Comparison of ENCODE assay signal across 15 cellular contexts in genomic region chr6:157586088-157586414, GRCh38.
DNase-seq lines count a peak whose midpoint lies in the region; ATAC-seq and TF ChIP-seq lines count a peak whose summit lies in the region.
"Had no signal": no experiment of that assay in that cellular context is flagged by ENCODE, and none has a peak within 500 bp of the region (broad histone marks: within the 10 kb centered on the region; RNA-seq: fewer than 3 reads in every experiment).

No MANE protein-coding gene starts in this region.

- DNase-seq in Caco-2 (no peak), endothelial cell (ENCODE audit: low spot score) (no peak), neural progenitor cell (ENCODE audit: low spot score) (peak; percentile 59), ureter (ENCODE audit: low spot score) (no peak), left ventricle myocardium superior (no peak), posterior cingulate gyrus (no peak)
- DNase-seq: Kasumi-1, NCI-H187, NCI-H748 treated with DMSO at 0.1 percent for 48 hours, PC-3 had no signal

- H3F3A ChIP-seq in neural progenitor cell (ENCODE audit: low read depth) = peaks cover 19% of the 10 kb centered on the region

- no peaks in the 10 kb centered on the region for H3K36me3 ChIP-seq in Caco-2 (ENCODE audit: control insufficient read depth, insufficient read depth, low read length)
- no peaks in the 10 kb centered on the region for H3K36me3 ChIP-seq in HUES48 (ENCODE audit: control insufficient read depth, insufficient read depth, low read length)
- no peaks in the 10 kb centered on the region for H3K36me3 ChIP-seq in neural progenitor cell
- H3K36me3 ChIP-seq: HAP-1 had no signal

- peaks cover 17% of the 10 kb centered on the region for H3K9me3 ChIP-seq in Caco-2
- peaks cover 15% of the 10 kb centered on the region for H3K9me3 ChIP-seq in HUES48 (ENCODE audit: control insufficient read depth, insufficient read depth, low read length)
- H3K9me3 ChIP-seq in neural progenitor cell (ENCODE audit: low read depth) = no peaks in the 10 kb centered on the region

- ATAC-seq in GM21619 (IDR thresholded peaks at IDR 0.05; ENCODE audit: unreplicated experiment) (no peak), left ventricle myocardium superior (no peak)
- ATAC-seq: A549, PC-3 had no signal

- TF ChIP-seq CTCF in Caco-2 (IDR thresholded peaks at IDR 0.05; ENCODE audit: insufficient read depth in 1 of 2, low read depth in 1 of 2, low read length in 1 of 2, severe bottlenecking in 1 of 2, unreplicated experiment in 1 of 2) (no peak), endothelial cell (IDR thresholded peaks at IDR 0.05; ENCODE audit: unreplicated experiment) (no peak), neural progenitor cell (IDR thresholded peaks at IDR 0.05) (no peak)

- H3K79me2 ChIP-seq in neural progenitor cell (ENCODE audit: low read depth) = no peaks in the 10 kb centered on the region

- H3K4me3 ChIP-seq in Caco-2 (ENCODE audit: low read depth, low read length) (no peak overlapping the region), HUES48 (ENCODE audit: low read depth, low read length) (no peak overlapping the region), neural progenitor cell (no peak overlapping the region)
- H3K4me3 ChIP-seq: A549, HAP-1 had no signal

- CTCF ChIA-PET in Caco-2 (lab: Charles Lee) = interaction anchor here (0.9 kb wide), 1 partner anchor 11 kb away, joined by 3 read pairs; no protein-coding TSS in a partner anchor

- intact Hi-C loops in Caco-2 (cut with micrococcal nuclease; ENCODE audit: unreplicated experiment) = loop anchor here (1.0 kb wide), 5 partner anchors 11 to 162 kb away; no protein-coding TSS in a partner anchor
- intact Hi-C loops in left ventricle myocardium superior (cut with micrococcal nuclease) = loop anchor here (10.0 kb wide), 1 partner anchor 261 kb away; the partner anchor contains the start of gene TMEM242
- intact Hi-C loops in posterior cingulate gyrus (cut with DNase I) = no loop called here

- no peak overlapping the region for H2AFZ ChIP-seq in neural progenitor cell (replicated peaks)

- H3K4me1 Mint-ChIP-seq in Caco-2 (ENCODE audit: low read depth, unreplicated experiment) (peaks cover 32% of the 10 kb centered on the region), endothelial cell (ENCODE audit: unreplicated experiment) (peaks cover 20% of the 10 kb centered on the region), neural progenitor cell (peaks cover 8% of the 10 kb centered on the region)

- H3K4me2 ChIP-seq in neural progenitor cell = peak overlapping the region; percentile 63
- H3K4me2 ChIP-seq: A549 had no signal

- H3K27ac Mint-ChIP-seq in Caco-2 (ENCODE audit: unreplicated experiment) (peak overlapping the region; percentile 92), endothelial cell (ENCODE audit: unreplicated experiment) (peak overlapping the region; percentile 10), neural progenitor cell (peak overlapping the region; percentile 8)

- H3K9ac ChIP-seq in HUES48 (ENCODE audit: low read depth, low read length) (no peak overlapping the region), neural progenitor cell (no peak overlapping the region)

- H3K4me1 ChIP-seq in Caco-2 (peaks cover 27% of the 10 kb centered on the region), HUES48 (ENCODE audit: control insufficient read depth, insufficient read depth, low read length) (no peaks in the 10 kb centered on the region), neural progenitor cell (peaks cover 23% of the 10 kb centered on the region)
- H3K4me1 ChIP-seq: A549, HAP-1 had no signal

- H3K27me3 ChIP-seq in Caco-2 (replicated peaks; ENCODE audit: control insufficient read depth, insufficient read depth, low read length) (no peaks in the 10 kb centered on the region), HUES48 (ENCODE audit: control insufficient read depth, insufficient read depth, low read length) (no peaks in the 10 kb centered on the region), neural progenitor cell (no peaks in the 10 kb centered on the region)

- H3K4me3 Mint-ChIP-seq in Caco-2 (ENCODE audit: unreplicated experiment) (peak overlapping the region; percentile 50), endothelial cell (ENCODE audit: unreplicated experiment) (no peak overlapping the region), neural progenitor cell (no peak overlapping the region)

- H3K36me3 Mint-ChIP-seq in Caco-2 (ENCODE audit: insufficient read depth, unreplicated experiment) = peaks cover 15% of the 10 kb centered on the region
- H3K36me3 Mint-ChIP-seq in endothelial cell (ENCODE audit: low read depth, unreplicated experiment) = peaks cover 21% of the 10 kb centered on the region
- H3K36me3 Mint-ChIP-seq in neural progenitor cell = peaks cover 5% of the 10 kb centered on the region

- peaks cover 30% of the 10 kb centered on the region for H3K9me3 Mint-ChIP-seq in Caco-2 (ENCODE audit: unreplicated experiment)
- peaks cover 11% of the 10 kb centered on the region for H3K9me3 Mint-ChIP-seq in endothelial cell (ENCODE audit: unreplicated experiment)
- H3K9me3 Mint-ChIP-seq in neural progenitor cell = peaks cover 15% of the 10 kb centered on the region

- no peaks in the 10 kb centered on the region for H4K20me1 ChIP-seq in neural progenitor cell (ENCODE audit: low read depth)

- POLR2A ChIA-PET in Caco-2 (lab: Charles Lee) = interaction anchor here (0.7 to 1.3 kb wide), 2 partner anchors 54 to 55 kb away, joined by 3 to 19 read pairs; no protein-coding TSS in a partner anchor

- H3K27me3 Mint-ChIP-seq in Caco-2 (ENCODE audit: insufficient read depth, unreplicated experiment) = no peaks in the 10 kb centered on the region
- H3K27me3 Mint-ChIP-seq in endothelial cell (ENCODE audit: unreplicated experiment) = no peaks in the 10 kb centered on the region
- H3K27me3 Mint-ChIP-seq in neural progenitor cell (ENCODE audit: insufficient read depth, low read depth) = peaks cover 3% of the 10 kb centered on the region
- H3K27me3 Mint-ChIP-seq: IgD-negative memory B cell had no signal

- H3K27ac ChIP-seq in HUES48 (ENCODE audit: low read depth, low read length) = peak overlapping the region; percentile 4
- peak overlapping the region; percentile 60 for H3K27ac ChIP-seq in neural progenitor cell
- H3K27ac ChIP-seq: A549 had no signal

- BruUV-seq in Caco-2 (replicated peaks; lab: Mats Ljungman, UMichigan) = TSS peak; percentile 86

Comparison
In these comparisons a context has a peak if more than half of its experiments do, and no peak if none do; other contexts are left out.
1. H3K27ac Mint-ChIP-seq: peak in every context shown above with its lines; median percentile 92 in Caco-2; 10 in endothelial cell; 8 in neural progenitor cell.